In the genomic region with DNA sequence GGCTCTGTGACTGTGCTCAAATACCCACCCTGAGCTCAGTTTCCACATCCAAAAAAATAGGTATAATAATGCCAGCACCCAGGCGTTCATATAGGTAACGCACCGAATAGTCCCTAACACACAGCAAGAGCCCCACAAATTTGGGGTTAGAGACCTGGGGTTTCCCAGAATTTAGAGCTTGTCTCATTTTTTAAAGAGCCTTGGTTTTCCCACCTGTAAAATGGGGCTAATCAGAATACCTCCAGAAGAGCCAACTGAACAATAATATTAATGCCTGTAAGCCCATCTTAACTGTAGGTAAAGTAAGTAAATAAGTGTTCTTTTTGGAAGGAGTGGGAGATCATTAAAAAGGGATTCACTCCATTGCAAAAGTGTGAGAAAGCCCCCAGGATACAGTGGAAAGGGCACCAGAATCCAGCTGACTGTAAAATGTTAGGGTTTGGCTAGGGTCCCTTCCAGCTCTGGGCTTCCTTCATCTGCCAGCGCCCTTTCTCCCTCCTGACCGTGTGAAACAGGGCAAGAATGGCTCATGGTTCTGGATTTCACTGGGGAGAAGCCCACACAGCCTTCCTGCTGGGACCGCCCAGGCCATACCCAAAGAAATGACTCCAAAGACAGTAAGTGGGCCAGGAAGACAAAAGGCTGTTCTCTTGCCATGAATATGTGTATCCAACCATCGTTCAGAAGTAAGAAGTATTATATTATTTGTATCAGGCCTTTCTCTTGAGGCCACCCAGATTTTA, we compare ENCODE assay signal across 9 cellular contexts. TPM values are rescaled to one million over a fixed set of nuclear protein-coding genes. Genes with fewer than 3 reads are reported as not detected.
DNase-seq lines count a peak whose midpoint lies in the region; ATAC-seq and TF ChIP-seq lines count a peak whose summit lies in the region.
"Had no signal": no experiment of that assay in that cellular context is flagged by ENCODE, and none has a peak within 500 bp of the region (broad histone marks: within the 10 kb centered on the region; RNA-seq: fewer than 3 reads in every experiment).

No MANE protein-coding gene starts in this region.

- no peak for TF ChIP-seq EP300 in gastroesophageal sphincter (IDR thresholded peaks at IDR 0.05)

- TF ChIP-seq POLR2A in gastroesophageal sphincter (IDR thresholded peaks at IDR 0.05), result no peak

- H3K27me3 ChIP-seq in gastroesophageal sphincter, result no peaks in the 10 kb centered on the region

- no peak for TF ChIP-seq CTCF in gastroesophageal sphincter (IDR thresholded peaks at IDR 0.05)

- H3K27ac Mint-ChIP-seq in T-helper 17 cell, result peak overlapping the region; percentile 67

- H3K4me1 ChIP-seq in ES-I3 (ENCODE audit: insufficient read depth, low read length) (no peaks in the 10 kb centered on the region), gastroesophageal sphincter (peaks cover 5 to 65% (median 13%) of the 10 kb centered on the region in 3 donors)

- H3K27ac ChIP-seq in gastroesophageal sphincter, result peak overlapping the region in 3 of 4 donors; percentile 89 to 99 (median 93)

- H3K4me1 Mint-ChIP-seq in T-helper 17 cell, result peaks cover 18% of the 10 kb centered on the region

- DNase-seq in T-helper 17 cell (no peak), skeletal muscle cell (ENCODE audit: low read depth) (no peak), NOMO-1 treated with dmso at 0.1 percent for 144 hours (lab: John Stamatoyannopoulos, UW; ENCODE audit: unreplicated experiment) (no peak), globus pallidus (ENCODE audit: low spot score) (no peak), NCI-H1105 treated with DMSO at 0.1 percent for 48 hours (lab: John Stamatoyannopoulos, UW) (no peak)
- DNase-seq: MM.1S had no signal

- no peaks in the 10 kb centered on the region for H3K27me3 Mint-ChIP-seq in T-helper 17 cell

- H3K9me3 ChIP-seq in ES-I3 (ENCODE audit: control insufficient read depth, insufficient read depth, low read length) (no peaks in the 10 kb centered on the region), T-helper 17 cell (ENCODE audit: control insufficient read depth, low read length, poor library complexity, severe bottlenecking) (no peaks in the 10 kb centered on the region), gastroesophageal sphincter (no peaks in the 10 kb centered on the region)

- H3K4me3 Mint-ChIP-seq in T-helper 17 cell, result peak overlapping the region; percentile 95

- H3K9ac ChIP-seq in ES-I3 (ENCODE audit: low read depth, low read length), result peak overlapping the region; percentile 73; the same call in 1 of the 2 replicates

- H3K36me3 ChIP-seq in ES-I3 (ENCODE audit: insufficient read depth, low read length) (no peaks in the 10 kb centered on the region), gastroesophageal sphincter (no peaks in the 10 kb centered on the region)

- H3K36me3 Mint-ChIP-seq in T-helper 17 cell (ENCODE audit: low read depth), result no peaks in the 10 kb centered on the region

- H3K4me3 ChIP-seq in gastroesophageal sphincter, result peak overlapping the region; percentile 78 to 96
- H3K4me3 ChIP-seq in skeletal muscle cell (ENCODE audit: low read depth, low read length), result peak overlapping the region; percentile 78

- ATAC-seq in T-helper 17 cell (no peak), gastroesophageal sphincter (no peak), HG02852 (IDR thresholded peaks at IDR 0.05; ENCODE audit: unreplicated experiment) (no peak)

- WGBS in gastroesophageal sphincter (ENCODE audit: low coverage in 1 of 2), 2 donors, result 73 to 79% methylated on average over 3 to 5 of the region's 7 CpGs

RNA-seq across cellular contexts. Expression of a gene that starts 2.1 kb away (rescaled TPM):
- total RNA-seq in T-helper 17 cell, result 10 to 100 TPM; 25.1 to 91.0 TPM
- 100 to 1,000 TPM; 196 to 252 (median 225) TPM for total RNA-seq in gastroesophageal sphincter
